9 cellular contexts compared by ENCODE assay signal in the genomic region with DNA sequence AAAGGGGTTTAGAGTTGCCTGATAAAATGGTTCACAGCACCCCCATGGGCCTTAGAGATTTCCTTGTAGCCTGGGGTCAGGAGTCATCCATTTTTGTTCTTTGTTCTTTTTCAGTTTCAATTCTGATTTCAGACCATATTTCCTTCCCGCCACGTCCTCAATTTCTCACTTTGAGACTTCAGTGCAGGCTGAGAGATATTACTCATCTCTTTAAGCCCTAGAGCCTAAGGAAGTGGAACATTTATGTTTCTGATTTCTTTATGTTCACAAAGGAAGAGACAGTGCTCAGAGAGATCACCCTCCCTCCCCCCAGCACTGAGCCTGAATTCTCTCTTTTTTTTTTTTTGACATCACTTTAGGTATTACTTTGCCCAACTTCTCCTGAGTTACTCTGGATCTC.
DNase-seq lines count a peak whose midpoint lies in the region; ATAC-seq, FAIRE-seq and TF ChIP-seq lines count a peak whose summit lies in the region.
"Had no signal": no experiment of that assay in that cellular context is flagged by ENCODE, and none has a peak within 500 bp of the region (broad histone marks: within the 10 kb centered on the region; RNA-seq: fewer than 3 reads in every experiment).

No MANE protein-coding gene starts in this region.

- peak; percentile 82 for ATAC-seq in GM21447 (IDR thresholded peaks at IDR 0.05; ENCODE audit: unreplicated experiment)

- H3K4me2 ChIP-seq in MM.1S (ENCODE audit: low read depth, low read length) = peak overlapping the region; percentile 61

- POLR2A ChIA-PET in GM10248 (lab: Yijun Ruan, JAX) = interaction anchor here (1.2 to 1.3 kb wide), 2 partner anchors 14 to 57 kb away, joined by 3 to 5 read pairs; a partner anchor contains a TSS
- POLR2A ChIA-PET in HEK293T (lab: Yijun Ruan, JAX) = no interaction called here

- H3K9me3 ChIP-seq in MM.1S (replicated peaks; ENCODE audit: insufficient read depth, low read length) = no peaks in the 10 kb centered on the region

- no peak for FAIRE-seq in urothelium cell line (lab: Jason Lieb, UNC)

- no peaks in the 10 kb centered on the region for H3K27me3 ChIP-seq in MM.1S (replicated peaks; ENCODE audit: insufficient read depth, low read length)

- H3K36me3 ChIP-seq in MM.1S (replicated peaks; ENCODE audit: insufficient read depth, low read length) = no peaks in the 10 kb centered on the region

- TF ChIP-seq CTCF in GM10248 (IDR thresholded peaks at IDR 0.05; ENCODE audit: control extremely low read depth, extremely low read depth, low read depth, missing control alignments) (no peak), MM.1S (IDR thresholded peaks at IDR 0.05; ENCODE audit: low read length) (no peak), epithelial cell of esophagus (IDR thresholded peaks at IDR 0.05; ENCODE audit: insufficient read depth, low read depth, low read length, missing control alignments) (no peak)

- peaks cover 14% of the 10 kb centered on the region for H3F3A ChIP-seq in MM.1S (ENCODE audit: insufficient read depth, low read length)

- no peak overlapping the region for H2AFZ ChIP-seq in MM.1S (ENCODE audit: low read length)

- peaks cover 81% of the 10 kb centered on the region for H3K79me2 ChIP-seq in MM.1S (ENCODE audit: low read length)

- no peaks in the 10 kb centered on the region for H4K20me1 ChIP-seq in MM.1S (ENCODE audit: insufficient read depth, low read length)

- peaks cover 39% of the 10 kb centered on the region for H3K4me1 ChIP-seq in MM.1S (ENCODE audit: low read length)

- H3K27ac ChIP-seq in MM.1S (ENCODE audit: low read length) = peak overlapping the region; percentile 76
- H3K27ac ChIP-seq: HL-60 had no signal

- no peak overlapping the region for H3K9ac ChIP-seq in MM.1S (ENCODE audit: low read length)

- DNase-seq in GM10248 (ENCODE audit: extremely low spot score) (peak; percentile 25), MM.1S (peak; percentile 84), epithelial cell of esophagus (ENCODE audit: low read depth) (peak; percentile 14), HEK293T (ENCODE audit: extremely low spot score) (no peak), urothelium cell line (ENCODE audit: low spot score) (no peak), NCI-H2227 treated with DMSO at 0.1 percent for 48 hours (lab: John Stamatoyannopoulos, UW) (no peak), NCI-H2107 (lab: John Stamatoyannopoulos, UW) (no peak)

- H3K9me2 ChIP-seq in MM.1S (replicated peaks; ENCODE audit: insufficient read depth, low read length) = no peaks in the 10 kb centered on the region

- H3K4me3 ChIP-seq in MM.1S (ENCODE audit: low read length) (no peak overlapping the region), epithelial cell of esophagus (ENCODE audit: low read length) (no peak overlapping the region)

- CTCF ChIA-PET in GM10248 (lab: Yijun Ruan, JAX) (interaction anchor here (1.2 to 4.0 kb wide), 2 partner anchors 19 to 22 kb away, joined by 3 to 26 read pairs; no protein-coding TSS in a partner anchor), HEK293T (lab: Yijun Ruan, JAX) (no interaction called here)

TF ChIP-seq in HEK293T, 16 proteins besides CTCF, POLR2A, EP300 and RAD21:
- TF ChIP-seq ELF4 (IDR thresholded peaks at IDR 0.05) (no peak), SUZ12 (IDR thresholded peaks at IDR 0.05) (no peak), HDGF (IDR thresholded peaks at IDR 0.05; ENCODE audit: borderline replicate concordance) (no peak), ARNT (IDR thresholded peaks at IDR 0.05) (no peak), TARDBP (IDR thresholded peaks at IDR 0.05) (no peak), LEF1 (IDR thresholded peaks at IDR 0.05; ENCODE audit: borderline replicate concordance) (no peak), FOXK2 (IDR thresholded peaks at IDR 0.05) (no peak), L3MBTL2 (conservative IDR thresholded peaks at IDR 0.05) (no peak), FOXM1 (IDR thresholded peaks at IDR 0.05; ENCODE audit: borderline replicate concordance) (no peak), FOXA1 (IDR thresholded peaks at IDR 0.05) (no peak), SP1 (IDR thresholded peaks at IDR 0.05) (no peak), ZNF384 (IDR thresholded peaks at IDR 0.05) (no peak), NFRKB (IDR thresholded peaks at IDR 0.05) (no peak), CTBP1 (IDR thresholded peaks at IDR 0.05; ENCODE audit: borderline replicate concordance) (no peak), BHLHE40 (IDR thresholded peaks at IDR 0.05; ENCODE audit: borderline replicate concordance) (no peak)
- TF ChIP-seq, protein P1, sequence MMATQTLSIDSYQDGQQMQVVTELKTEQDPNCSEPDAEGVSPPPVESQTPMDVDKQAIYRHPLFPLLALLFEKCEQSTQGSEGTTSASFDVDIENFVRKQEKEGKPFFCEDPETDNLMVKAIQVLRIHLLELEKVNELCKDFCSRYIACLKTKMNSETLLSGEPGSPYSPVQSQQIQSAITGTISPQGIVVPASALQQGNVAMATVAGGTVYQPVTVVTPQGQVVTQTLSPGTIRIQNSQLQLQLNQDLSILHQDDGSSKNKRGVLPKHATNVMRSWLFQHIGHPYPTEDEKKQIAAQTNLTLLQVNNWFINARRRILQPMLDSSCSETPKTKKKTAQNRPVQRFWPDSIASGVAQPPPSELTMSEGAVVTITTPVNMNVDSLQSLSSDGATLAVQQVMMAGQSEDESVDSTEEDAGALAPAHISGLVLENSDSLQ (IDR thresholded peaks at IDR 0.05) = no peak
TF ChIP-seq in HEK293T: peak in this region for 0.

Comparison
In these comparisons a context has a peak if more than half of its experiments do, and no peak if none do; other contexts are left out.
1. DNase-seq: peak in GM10248 (single experiment), MM.1S (single experiment) and epithelial cell of esophagus (single experiment); none in HEK293T (single experiment), urothelium cell line (single experiment), NCI-H2227 treated with DMSO at 0.1 percent for 48 hours (single experiment) and NCI-H2107 (single experiment).